ENCODE assay signal across 8 cellular contexts in genomic region chr17:42457107-42457787, GRCh38. TPM values are rescaled to one million over a fixed set of nuclear protein-coding genes. Genes with fewer than 3 reads are reported as not detected.
DNase-seq lines count a peak whose midpoint lies in the region; ATAC-seq and TF ChIP-seq lines count a peak whose summit lies in the region.

No MANE protein-coding gene starts in this region.

- H3K9me3 ChIP-seq in parathyroid adenoma (ENCODE audit: control insufficient read depth, low read length), result no peaks in the 10 kb centered on the region

- intact Hi-C loops in Calu3 (cut with micrococcal nuclease; ENCODE audit: unreplicated experiment), result loop anchor here (2.0 kb wide), 1 partner anchor 28 kb away; no protein-coding TSS in a partner anchor

- no peaks in the 10 kb centered on the region for H3K9me3 Mint-ChIP-seq in Calu3 (ENCODE audit: low read depth, unreplicated experiment)

- no peak overlapping the region for H3K9ac ChIP-seq in parathyroid adenoma

- ATAC-seq in GM21360 (IDR thresholded peaks at IDR 0.05; ENCODE audit: unreplicated experiment), result no peak

- peak overlapping the region; percentile 97 for H3K4me3 Mint-ChIP-seq in Calu3 (ENCODE audit: low read depth, unreplicated experiment)

- H3K27ac Mint-ChIP-seq in Calu3 (ENCODE audit: unreplicated experiment), result peak overlapping the region; percentile 85

- peaks cover 17% of the 10 kb centered on the region for H3K4me1 ChIP-seq in parathyroid adenoma

- peaks cover 53% of the 10 kb centered on the region for H3K36me3 Mint-ChIP-seq in Calu3 (ENCODE audit: insufficient read depth, unreplicated experiment)

- H3K36me3 ChIP-seq in parathyroid adenoma (ENCODE audit: control insufficient read depth, insufficient read depth, low read length), result no peaks in the 10 kb centered on the region

- H3K27ac ChIP-seq in parathyroid adenoma, result peak overlapping the region; percentile 66

- H2AFZ ChIP-seq in parathyroid adenoma, result peak overlapping the region; percentile 65

- BruUV-seq in Calu3 (replicated peaks; lab: Mats Ljungman, UMichigan), result no TSS peak

- no peak for TF ChIP-seq POLR2A in NB4 (IDR thresholded peaks at IDR 0.05; ENCODE audit: extremely low read depth, insufficient read length)

- DNase-seq in Calu3 (no peak), NB4 (ENCODE audit: low read depth) (peak; percentile 33), dermis blood vessel endothelial cell (peak; percentile 28), LoVo (ENCODE audit: low spot score) (no peak), HuH-7.5 (ENCODE audit: low spot score) (no peak)
- DNase-seq in stimulated activated naive CD4-positive, alpha-beta T cell (lab: John Stamatoyannopoulos, UW), result no peak

- CTCF ChIA-PET in Calu3 (lab: Charles Lee), result interaction anchor here (0.6 to 1.6 kb wide), 4 partner anchors 24 to 576 kb away, joined by 3 to 4 read pairs (median 3); partner anchors contain the start of gene CAVIN1

- TF ChIP-seq CTCF in Calu3 (IDR thresholded peaks at IDR 0.05; ENCODE audit: unreplicated experiment) (no peak), NB4 (IDR thresholded peaks at IDR 0.05; ENCODE audit: low read depth, low read length) (no peak), parathyroid adenoma (IDR thresholded peaks at IDR 0.05) (no peak)

- no peaks in the 10 kb centered on the region for H3K27me3 Mint-ChIP-seq in Calu3 (ENCODE audit: unreplicated experiment)

- peaks cover 18% of the 10 kb centered on the region for H3K79me2 ChIP-seq in parathyroid adenoma

- peak overlapping the region; percentile 25 for H3K4me3 ChIP-seq in NB4 (ENCODE audit: low read depth, low read length)
- peak overlapping the region; percentile 49 for H3K4me3 ChIP-seq in parathyroid adenoma (ENCODE audit: low read depth, low read length)

- H3K27me3 ChIP-seq in parathyroid adenoma (ENCODE audit: control insufficient read depth, insufficient read depth, low read length), result no peaks in the 10 kb centered on the region

- H3K4me2 ChIP-seq in parathyroid adenoma (ENCODE audit: low read length), result peak overlapping the region; percentile 80

- peaks cover 39% of the 10 kb centered on the region for H3K4me1 Mint-ChIP-seq in Calu3 (ENCODE audit: low read depth, unreplicated experiment)

RNA-seq across cellular contexts. Expression of gene ATP6V0A1, which starts 1.4 kb away (rescaled TPM):
- total RNA-seq in Calu3 (2022), result 140 and 141 TPM in 2 replicates
- 27.9 and 42.9 TPM in 2 replicates for total RNA-seq in dermis blood vessel endothelial cell

RNA-seq across cellular contexts. Expression of gene CAVIN1, which starts 34.2 kb away (rescaled TPM):
- total RNA-seq in Calu3 (2022), result 4.0 and 6.7 TPM in 2 replicates
- 768 and 840 TPM in 2 replicates for total RNA-seq in dermis blood vessel endothelial cell

Comparison
In these comparisons a context has a peak if more than half of its experiments do, and no peak if none do; other contexts are left out.
1. DNase-seq: peak in NB4 (single experiment) and dermis blood vessel endothelial cell (single experiment); none in Calu3 (single experiment), LoVo (single experiment), stimulated activated naive CD4-positive, alpha-beta T cell (0 of 6) and HuH-7.5 (single experiment).
2. RNA of gene CAVIN1, which starts 34.2 kb away (total RNA-seq): 768 to 840 TPM in dermis blood vessel endothelial cell; 4.0 to 6.7 TPM in Calu3; every median in the first group is over 10 times any median in the second.